8 cellular contexts compared by ENCODE assay signal in the genomic region with DNA sequence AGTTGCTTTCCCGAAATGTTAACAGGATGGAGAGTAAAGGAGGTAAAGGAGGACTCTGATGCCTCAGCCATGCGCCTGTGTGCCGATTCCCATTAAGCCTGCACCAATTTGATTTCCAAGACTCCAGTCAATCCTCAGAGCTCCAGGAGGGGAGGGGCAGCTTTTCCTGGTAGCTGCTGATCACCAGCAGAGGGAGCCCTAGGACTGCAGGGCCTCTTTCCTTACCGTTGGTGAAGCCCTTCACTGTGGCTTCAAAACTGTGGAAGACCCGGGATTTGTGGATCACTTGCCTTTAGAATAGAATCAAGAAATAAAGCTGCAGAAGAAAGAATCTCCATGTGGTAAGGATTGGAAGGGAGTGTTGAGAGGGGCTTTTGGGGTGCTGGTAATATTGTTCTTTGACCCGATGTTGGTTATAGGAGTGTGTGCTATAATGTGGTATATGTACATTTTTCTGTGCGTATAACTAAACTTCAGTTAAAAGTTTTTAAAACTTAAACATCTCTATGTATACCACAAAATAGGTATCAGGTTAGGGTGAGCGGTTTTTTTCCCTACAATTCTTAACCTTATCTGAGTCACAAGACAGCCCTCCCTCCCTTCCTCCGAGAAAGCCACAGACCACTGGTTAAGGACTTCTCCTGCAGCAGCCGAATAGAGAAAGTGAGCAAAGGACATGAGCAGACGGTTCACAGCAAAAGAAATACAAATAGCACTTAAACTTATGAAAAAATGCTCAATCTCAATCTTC. TPM values are rescaled to one million over a fixed set of nuclear protein-coding genes. Genes with fewer than 3 reads are reported as not detected.
A peak's percentile ranks its signal among the peaks of the same experiment; 100 is the strongest.
DNase-seq lines count a peak whose midpoint lies in the region; ATAC-seq and TF ChIP-seq lines count a peak whose summit lies in the region.

No MANE protein-coding gene starts in this region.

- intact Hi-C loops in CD4-positive, alpha-beta memory T cell (cut with micrococcal nuclease), result loop anchor here (1.0 to 10.0 kb wide), 9 partner anchors 7 to 1757 kb away; a partner anchor contains a TSS
- intact Hi-C loops in esophagus squamous epithelium (cut with DNase I), result loop anchor here (2.0 to 10.0 kb wide), 3 partner anchors 93 to 397 kb away; a partner anchor contains a TSS

- H3K4me3 ChIP-seq in CD4-positive, alpha-beta memory T cell (ENCODE audit: low read length in 2 of 2), result peak overlapping the region; percentile 46 to 54
- H3K4me3 ChIP-seq in OCI-LY3 (ENCODE audit: low read length), result no peak overlapping the region
- H3K4me3 ChIP-seq in esophagus squamous epithelium, result no peak overlapping the region

- WGBS in esophagus squamous epithelium, 2 donors, result 35 to 45% methylated on average over 10 of the region's 11 CpGs

- H3K9ac ChIP-seq in OCI-LY3 (ENCODE audit: low read length), result no peak overlapping the region

- H3K4me1 Mint-ChIP-seq in CD4-positive, alpha-beta memory T cell, result peaks cover 41 to 68% (median 51%) of the 10 kb centered on the region in 4 donors
- H3K4me1 Mint-ChIP-seq in natural killer cell treated with Interleukin-12 subunit alpha and Interleukin-12 subunit beta and Interleukin-15 and Interleukin-18, amount 100 ng/mL, for 72 hours (ENCODE audit: low read depth in 2 of 2), result peaks cover 33 to 41% of the 10 kb centered on the region in 2 donors

- no peaks in the 10 kb centered on the region for H3K9me3 Mint-ChIP-seq in CD4-positive, alpha-beta memory T cell
- H3K9me3 Mint-ChIP-seq in natural killer cell treated with Interleukin-12 subunit alpha and Interleukin-12 subunit beta and Interleukin-15 and Interleukin-18, amount 100 ng/mL, for 72 hours, result no peaks in the 10 kb centered on the region

- POLR2A ChIA-PET in CD4-positive, alpha-beta memory T cell (lab: Charles Lee; ENCODE audit: partially characterized antibody), result interaction anchor here (1.0 to 9.7 kb wide), 8 partner anchors 9 to 304 kb away, joined by 3 to 173 read pairs (median 4); a partner anchor contains a TSS

- no peak overlapping the region for H2AFZ ChIP-seq in OCI-LY3 (ENCODE audit: low read depth, low read length)

- H3K9me3 ChIP-seq in CD4-positive, alpha-beta memory T cell (ENCODE audit: control insufficient read depth in 1 of 2, low read length in 2 of 2), result no peaks in the 10 kb centered on the region
- H3K9me3 ChIP-seq in OCI-LY3 (ENCODE audit: insufficient read depth, low read length) (no peaks in the 10 kb centered on the region), esophagus squamous epithelium (no peaks in the 10 kb centered on the region)

- peak overlapping the region; percentile 57 for H3K27ac ChIP-seq in CD4-positive, alpha-beta memory T cell (ENCODE audit: low read depth, low read length)
- no peak overlapping the region for H3K27ac ChIP-seq in OCI-LY3 (ENCODE audit: low read length)
- no peak overlapping the region for H3K27ac ChIP-seq in esophagus squamous epithelium

- CTCF ChIA-PET in CD4-positive, alpha-beta memory T cell (lab: Charles Lee; ENCODE audit: partially characterized antibody), result interaction anchor here (0.7 to 14.4 kb wide), 45 partner anchors 9 to 466 kb away, joined by 3 to 669 read pairs (median 5); a partner anchor contains a TSS

- H3K4me3 Mint-ChIP-seq in CD4-positive, alpha-beta memory T cell, result peak overlapping the region; percentile 78 to 92 (median 90)
- H3K4me3 Mint-ChIP-seq in natural killer cell treated with Interleukin-12 subunit alpha and Interleukin-12 subunit beta and Interleukin-15 and Interleukin-18, amount 100 ng/mL, for 72 hours, result peak overlapping the region; percentile 86

- DNase-seq in CD4-positive, alpha-beta memory T cell, result peak; percentile 69 to 85 (median 74)
- peak; percentile 63 for DNase-seq in HT1080 (ENCODE audit: low read depth)
- DNase-seq in activated T-cell treated with anti-CD3 and anti-CD28 coated beads for 48 hours (ENCODE audit: low read depth), result peak; percentile 41
- no peak for DNase-seq in esophagus squamous epithelium (lab: John Stamatoyannopoulos, UW)
- peak; percentile 75 for DNase-seq in natural killer cell treated with Interleukin-12 subunit alpha and Interleukin-12 subunit beta and Interleukin-15 and Interleukin-18, amount 100 ng/mL, for 72 hours (ENCODE audit: low spot score)
- peak; percentile 44 for DNase-seq in stromal cell of bone marrow (ENCODE audit: low read depth)

- peak overlapping the region; percentile 78 to 95 (median 93) for H3K27ac Mint-ChIP-seq in CD4-positive, alpha-beta memory T cell
- peak overlapping the region; percentile 51 to 62 for H3K27ac Mint-ChIP-seq in natural killer cell treated with Interleukin-12 subunit alpha and Interleukin-12 subunit beta and Interleukin-15 and Interleukin-18, amount 100 ng/mL, for 72 hours

- H3K27me3 Mint-ChIP-seq in CD4-positive, alpha-beta memory T cell, result no peaks in the 10 kb centered on the region
- no peaks in the 10 kb centered on the region for H3K27me3 Mint-ChIP-seq in natural killer cell treated with Interleukin-12 subunit alpha and Interleukin-12 subunit beta and Interleukin-15 and Interleukin-18, amount 100 ng/mL, for 72 hours

- ATAC-seq in natural killer cell treated with Interleukin-12 subunit alpha and Interleukin-12 subunit beta and Interleukin-15 and Interleukin-18, amount 100 ng/mL, for 72 hours, result peak; percentile 63 to 75
- ATAC-seq in HG02973 (IDR thresholded peaks at IDR 0.05; ENCODE audit: unreplicated experiment), result no peak

- peaks cover 6 to 8% of the 10 kb centered on the region in 2 donors for H3K36me3 Mint-ChIP-seq in CD4-positive, alpha-beta memory T cell
- H3K36me3 Mint-ChIP-seq in natural killer cell treated with Interleukin-12 subunit alpha and Interleukin-12 subunit beta and Interleukin-15 and Interleukin-18, amount 100 ng/mL, for 72 hours, result peaks cover 4% of the 10 kb centered on the region

- TF ChIP-seq CTCF in OCI-LY3 (IDR thresholded peaks at IDR 0.05; ENCODE audit: low read depth, low read length) (peak; percentile 99), esophagus squamous epithelium (IDR thresholded peaks at IDR 0.05) (peak; percentile 55 to 92 (median 83))

- H4K20me1 ChIP-seq in OCI-LY3 (ENCODE audit: insufficient read depth, low read length), result no peaks in the 10 kb centered on the region

- H3K4me2 ChIP-seq in OCI-LY3 (ENCODE audit: low read length), result no peak overlapping the region

- H3K4me1 ChIP-seq in CD4-positive, alpha-beta memory T cell (ENCODE audit: insufficient read depth, low read length), result peaks cover 52% of the 10 kb centered on the region
- H3K4me1 ChIP-seq in OCI-LY3 (ENCODE audit: low read length) (no peaks in the 10 kb centered on the region), esophagus squamous epithelium (peaks cover 0 to 17% (median 0%) of the 10 kb centered on the region in 3 donors)

- no peaks in the 10 kb centered on the region for H3K36me3 ChIP-seq in CD4-positive, alpha-beta memory T cell (ENCODE audit: insufficient read depth, low read length)
- no peaks in the 10 kb centered on the region for H3K36me3 ChIP-seq in OCI-LY3 (replicated peaks; ENCODE audit: low read depth, low read length)
- H3K36me3 ChIP-seq in esophagus squamous epithelium, result peaks cover 0 to 8% (median 0%) of the 10 kb centered on the region in 3 donors

- no peaks in the 10 kb centered on the region for H3K27me3 ChIP-seq in CD4-positive, alpha-beta memory T cell (ENCODE audit: insufficient read depth, low read length)
- H3K27me3 ChIP-seq in OCI-LY3 (ENCODE audit: low read depth, low read length), result no peaks in the 10 kb centered on the region
- no peaks in the 10 kb centered on the region for H3K27me3 ChIP-seq in esophagus squamous epithelium

- no peaks in the 10 kb centered on the region for H3K79me2 ChIP-seq in OCI-LY3 (ENCODE audit: low read length)

- TF ChIP-seq POLR2A in esophagus squamous epithelium (IDR thresholded peaks at IDR 0.05), result no peak

RNA-seq across cellular contexts. Expression of a gene that starts 6.9 kb away (rescaled TPM):
- total RNA-seq in CD4-positive, alpha-beta memory T cell, result 10 to 100 TPM; 35.5 to 36.6 TPM
- 10 to 100 TPM; 40.8 to 63.3 TPM for polyA plus RNA-seq in CD4-positive, alpha-beta memory T cell
- total RNA-seq in HT1080 (2014; rRNA removed; shearing (Covaris generic)), result 39.2 and 42.6 TPM in 2 replicates
- 34.8 and 37.4 TPM in 2 replicates for polyA plus RNA-seq in HT1080 (2015; cell fraction: cytosol; rRNA removed)
- polyA plus RNA-seq in HT1080 (2015; cell fraction: nucleus; rRNA removed), result 50.9 and 51.4 TPM in 2 replicates
- total RNA-seq in esophagus squamous epithelium, result 10 to 100 TPM; 16.1 to 62.2 (median 25.0) TPM
- 10 to 100 TPM; 21.9 to 27.0 TPM for total RNA-seq in natural killer cell treated with Interleukin-12 subunit alpha and Interleukin-12 subunit beta and Interleukin-15 and Interleukin-18, amount 100 ng/mL, for 72 hours

RNA-seq across cellular contexts. Expression of a gene that starts 29.6 kb away (rescaled TPM):
- total RNA-seq in CD4-positive, alpha-beta memory T cell, result not detected
- polyA plus RNA-seq in CD4-positive, alpha-beta memory T cell, result under 1 TPM in 1 of 2 donors, not detected in 1; 0.11 TPM
- 0.03 TPM in 1 of 2 replicates, not detected in the other for total RNA-seq in HT1080 (2014; rRNA removed; shearing (Covaris generic))
- 0.06 TPM in 1 of 2 replicates, not detected in the other for polyA plus RNA-seq in HT1080 (2015; cell fraction: cytosol; rRNA removed)
- not detected in 2 replicates for polyA plus RNA-seq in HT1080 (2015; cell fraction: nucleus; rRNA removed)
- not detected for total RNA-seq in esophagus squamous epithelium
- not detected for total RNA-seq in natural killer cell treated with Interleukin-12 subunit alpha and Interleukin-12 subunit beta and Interleukin-15 and Interleukin-18, amount 100 ng/mL, for 72 hours

RNA-seq across cellular contexts. Expression of a gene that starts 30.5 kb away (rescaled TPM):
- total RNA-seq in CD4-positive, alpha-beta memory T cell, result not detected
- polyA plus RNA-seq in CD4-positive, alpha-beta memory T cell, result not detected
- total RNA-seq in HT1080 (2014; rRNA removed; shearing (Covaris generic)), result 0.34 and 0.53 TPM in 2 replicates
- polyA plus RNA-seq in HT1080 (2015; cell fraction: cytosol; rRNA removed), result 0.06 and 0.08 TPM in 2 replicates
- 0.14 and 0.35 TPM in 2 replicates for polyA plus RNA-seq in HT1080 (2015; cell fraction: nucleus; rRNA removed)
- 10 to 100 TPM in 1 of 4 donors, 1 to 10 TPM in 3; 2.4 to 32.0 (median 6.8) TPM for total RNA-seq in esophagus squamous epithelium
- 1 to 10 TPM; 1.0 to 2.0 TPM for total RNA-seq in natural killer cell treated with Interleukin-12 subunit alpha and Interleukin-12 subunit beta and Interleukin-15 and Interleukin-18, amount 100 ng/mL, for 72 hours

Comparison
In these comparisons a context has a peak if more than half of its experiments do, and no peak if none do; other contexts are left out.
1. H3K4me3 ChIP-seq: peak in CD4-positive, alpha-beta memory T cell (2 of 2); none in OCI-LY3 (single experiment) and esophagus squamous epithelium (0 of 4).